Comparison of ENCODE assay signal across 16 cellular contexts in the genomic region with DNA sequence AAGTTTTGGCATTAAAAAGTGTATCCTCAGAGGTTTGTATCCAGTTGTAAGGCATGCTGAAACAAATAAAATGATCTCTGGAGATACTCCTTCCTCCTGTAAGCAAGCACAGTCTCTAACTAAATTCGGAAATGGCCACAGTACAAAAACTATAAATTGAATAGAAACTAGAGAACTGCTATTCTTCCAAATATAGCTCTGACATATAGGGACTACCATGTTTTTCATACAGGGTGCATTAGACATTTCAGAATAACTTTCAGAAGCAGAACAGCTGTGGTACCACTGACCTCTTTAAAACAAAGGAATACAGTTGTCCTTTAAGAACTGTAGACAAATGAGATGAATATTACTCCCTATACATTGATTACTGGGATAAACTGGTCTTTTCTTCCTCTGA.
DNase-seq lines count a peak whose midpoint lies in the region; ATAC-seq and TF ChIP-seq lines count a peak whose summit lies in the region.
"Had no signal": no experiment of that assay in that cellular context is flagged by ENCODE, and none has a peak within 500 bp of the region (broad histone marks: within the 10 kb centered on the region; RNA-seq: fewer than 3 reads in every experiment).

No MANE protein-coding gene starts in this region.

- H3K27ac ChIP-seq in Peyer's patch = no peak overlapping the region
- H3K27ac ChIP-seq: sigmoid colon, upper lobe of left lung had no signal

- TF ChIP-seq POLR2A in Peyer's patch (IDR thresholded peaks at IDR 0.05) = no peak

- ATAC-seq in activated CD8-positive, alpha-beta memory T cell treated with anti-CD3 and anti-CD28 coated beads, Interleukin-2, amount 10 ng/mL, durations not matched to agents 7 days and 5 days = no peak
- ATAC-seq in GM21526 (IDR thresholded peaks at IDR 0.05; ENCODE audit: low FRiP score, unreplicated experiment) = peak; percentile 57
- peak; percentile 41 for ATAC-seq in HG03045 (IDR thresholded peaks at IDR 0.05; ENCODE audit: unreplicated experiment)
- ATAC-seq in activated naive CD8-positive, alpha-beta T cell treated with anti-CD3 and anti-CD28 coated beads, Interleukin-2, amount 50 U/mL, for 24 hours = no peak
- ATAC-seq in HG02981 (IDR thresholded peaks at IDR 0.05; ENCODE audit: unreplicated experiment) = no peak
- ATAC-seq: CD8-positive, alpha-beta T cell; stimulated activated memory B cell treated with anti-CD40 and anti-IgM and Interleukin-4, amounts not matched to agents 10 μg/mL and 1 μg/mL and 100 μg/mL, for 72 hours had no signal

- no peak overlapping the region for H3K4me3 ChIP-seq in Peyer's patch
- H3K4me3 ChIP-seq: sigmoid colon, upper lobe of left lung had no signal

- no peak for DNase-seq in activated CD8-positive, alpha-beta memory T cell treated with anti-CD3 and anti-CD28 coated beads, Interleukin-2, amount 10 ng/mL, durations not matched to agents 7 days and 5 days
- DNase-seq in activated CD8-positive, alpha-beta memory T cell treated with anti-CD3 and anti-CD28 coated beads for 24 hours = no peak
- DNase-seq in activated naive CD8-positive, alpha-beta T cell treated with anti-CD3 and anti-CD28 coated beads, Interleukin-2, amount 50 U/mL, for 24 hours = no peak
- DNase-seq in Peyer's patch = no peak
- DNase-seq in activated CD4-positive, alpha-beta T cell treated with anti-CD3 and anti-CD28 coated beads for 48 hours = no peak
- DNase-seq: CD8-positive, alpha-beta T cell; glutamatergic neuron; nucleus accumbens; sigmoid colon; stimulated activated CD4-positive, alpha-beta T cell treated with anti-CD3 and anti-CD28 coated beads, Interleukin-4, amount 100 ng/mL, for 4 hours; upper lobe of left lung had no signal

- H3K9me3 ChIP-seq in Peyer's patch = no peaks in the 10 kb centered on the region
- H3K9me3 ChIP-seq: sigmoid colon, upper lobe of left lung had no signal

- no peaks in the 10 kb centered on the region for H3K36me3 ChIP-seq in Peyer's patch
- H3K36me3 ChIP-seq: sigmoid colon, upper lobe of left lung had no signal

- H3K4me1 ChIP-seq in Peyer's patch = no peaks in the 10 kb centered on the region
- H3K4me1 ChIP-seq: upper lobe of left lung had no signal

- no peak for TF ChIP-seq CTCF in Peyer's patch (IDR thresholded peaks at IDR 0.05)

- H3K4me1 Mint-ChIP-seq in activated CD8-positive, alpha-beta memory T cell treated with anti-CD3 and anti-CD28 coated beads, Interleukin-2, amount 10 ng/mL, durations not matched to agents 7 days and 5 days = peaks cover 32% of the 10 kb centered on the region
- H3K4me1 Mint-ChIP-seq in activated naive CD8-positive, alpha-beta T cell treated with anti-CD3 and anti-CD28 coated beads, Interleukin-2, amount 50 U/mL, for 24 hours = peaks cover 52% of the 10 kb centered on the region

- H3K9me3 Mint-ChIP-seq in activated CD8-positive, alpha-beta memory T cell treated with anti-CD3 and anti-CD28 coated beads, Interleukin-2, amount 10 ng/mL, durations not matched to agents 7 days and 5 days (ENCODE audit: low read depth) = peaks cover 5% of the 10 kb centered on the region
- peaks cover 2% of the 10 kb centered on the region for H3K9me3 Mint-ChIP-seq in activated naive CD8-positive, alpha-beta T cell treated with anti-CD3 and anti-CD28 coated beads, Interleukin-2, amount 50 U/mL, for 24 hours
- H3K9me3 Mint-ChIP-seq: CD8-positive, alpha-beta T cell; dendritic cell treated with granulocyte-macrophage colony-stimulating factor and Interleukin-4, amounts not matched to agents 40 ng/mL and 50 ng/mL, for 4 days; stimulated activated memory B cell treated with anti-CD40 and anti-IgM and Interleukin-4, amounts not matched to agents 10 μg/mL and 1 μg/mL and 100 μg/mL, for 72 hours had no signal

- CTCF ChIA-PET in activated CD8-positive, alpha-beta memory T cell treated with anti-CD3 and anti-CD28 coated beads, Interleukin-2, amount 10 ng/mL, durations not matched to agents 7 days and 5 days (lab: Charles Lee) = interaction anchor here (1.6 kb wide), 1 partner anchor 9 kb away, joined by 4 read pairs; no protein-coding TSS in a partner anchor

- peak overlapping the region; percentile 6 for H3K27ac Mint-ChIP-seq in activated CD8-positive, alpha-beta memory T cell treated with anti-CD3 and anti-CD28 coated beads, Interleukin-2, amount 10 ng/mL, durations not matched to agents 7 days and 5 days
- H3K27ac Mint-ChIP-seq in activated naive CD8-positive, alpha-beta T cell treated with anti-CD3 and anti-CD28 coated beads, Interleukin-2, amount 50 U/mL, for 24 hours = peak overlapping the region; percentile 86
- H3K27ac Mint-ChIP-seq: dendritic cell treated with granulocyte-macrophage colony-stimulating factor and Interleukin-4, amounts not matched to agents 40 ng/mL and 50 ng/mL, for 4 days; stimulated activated memory B cell treated with anti-CD40 and anti-IgM and Interleukin-4, amounts not matched to agents 10 μg/mL and 1 μg/mL and 100 μg/mL, for 72 hours had no signal

- no peak overlapping the region for H3K4me3 Mint-ChIP-seq in activated CD8-positive, alpha-beta memory T cell treated with anti-CD3 and anti-CD28 coated beads, Interleukin-2, amount 10 ng/mL, durations not matched to agents 7 days and 5 days
- H3K4me3 Mint-ChIP-seq in activated naive CD8-positive, alpha-beta T cell treated with anti-CD3 and anti-CD28 coated beads, Interleukin-2, amount 50 U/mL, for 24 hours = no peak overlapping the region
- H3K4me3 Mint-ChIP-seq: CD8-positive, alpha-beta T cell; dendritic cell treated with granulocyte-macrophage colony-stimulating factor and Interleukin-4, amounts not matched to agents 40 ng/mL and 50 ng/mL, for 4 days; stimulated activated memory B cell treated with anti-CD40 and anti-IgM and Interleukin-4, amounts not matched to agents 10 μg/mL and 1 μg/mL and 100 μg/mL, for 72 hours had no signal

- H3K36me3 Mint-ChIP-seq in activated CD8-positive, alpha-beta memory T cell treated with anti-CD3 and anti-CD28 coated beads, Interleukin-2, amount 10 ng/mL, durations not matched to agents 7 days and 5 days = peaks cover 41% of the 10 kb centered on the region
- peaks cover 19% of the 10 kb centered on the region for H3K36me3 Mint-ChIP-seq in activated naive CD8-positive, alpha-beta T cell treated with anti-CD3 and anti-CD28 coated beads, Interleukin-2, amount 50 U/mL, for 24 hours (ENCODE audit: low read depth)

- no peaks in the 10 kb centered on the region for H3K27me3 ChIP-seq in Peyer's patch
- H3K27me3 ChIP-seq: sigmoid colon, upper lobe of left lung had no signal

- H3K27me3 Mint-ChIP-seq in activated CD8-positive, alpha-beta memory T cell treated with anti-CD3 and anti-CD28 coated beads, Interleukin-2, amount 10 ng/mL, durations not matched to agents 7 days and 5 days = no peaks in the 10 kb centered on the region
- H3K27me3 Mint-ChIP-seq in activated naive CD8-positive, alpha-beta T cell treated with anti-CD3 and anti-CD28 coated beads, Interleukin-2, amount 50 U/mL, for 24 hours = no peaks in the 10 kb centered on the region
- H3K27me3 Mint-ChIP-seq: dendritic cell treated with granulocyte-macrophage colony-stimulating factor and Interleukin-4, amounts not matched to agents 40 ng/mL and 50 ng/mL, for 4 days; stimulated activated memory B cell treated with anti-CD40 and anti-IgM and Interleukin-4, amounts not matched to agents 10 μg/mL and 1 μg/mL and 100 μg/mL, for 72 hours had no signal

Comparison
In these comparisons a context has a peak if more than half of its experiments do, and no peak if none do; other contexts are left out.
1. ATAC-seq: peak in GM21526 (single experiment) and HG03045 (single experiment); none in activated CD8-positive, alpha-beta memory T cell treated with anti-CD3 and anti-CD28 coated beads, Interleukin-2, amount 10 ng/mL, durations not matched to agents 7 days and 5 days (single experiment), activated naive CD8-positive, alpha-beta T cell treated with anti-CD3 and anti-CD28 coated beads, Interleukin-2, amount 50 U/mL, for 24 hours (single experiment) and HG02981 (single experiment).